In genomic region chr21:15139881-15140280, GRCh38 we compare ENCODE assay signal across 16 cellular contexts.
A peak's percentile ranks its signal among the peaks of the same experiment; 100 is the strongest.
DNase-seq lines count a peak whose midpoint lies in the region; ATAC-seq, FAIRE-seq and TF ChIP-seq lines count a peak whose summit lies in the region.
"Had no signal": no experiment of that assay in that cellular context is flagged by ENCODE, and none has a peak within 500 bp of the region (broad histone marks: within the 10 kb centered on the region; RNA-seq: fewer than 3 reads in every experiment).

No MANE protein-coding gene starts in this region.

- no peaks in the 10 kb centered on the region for H3K36me3 ChIP-seq in colonic mucosa
- H3K36me3 ChIP-seq in mucosa of rectum (ENCODE audit: control insufficient read depth in 2 of 2, insufficient read depth in 2 of 2, low read length in 2 of 2) = no peaks in the 10 kb centered on the region
- H3K36me3 ChIP-seq in small intestine (ENCODE audit: control insufficient read depth in 2 of 2, insufficient read depth in 2 of 2, low read length in 2 of 2) = no peaks in the 10 kb centered on the region
- H3K36me3 ChIP-seq: BE2C had no signal

- DNase-seq in NCI-H69 (lab: John Stamatoyannopoulos, UW) (peak; percentile 52), colonic mucosa (no peak), small intestine (no peak), T-helper 9 cell (no peak), GM19238 (ENCODE audit: insufficient read length, low spot score) (no peak)
- DNase-seq: BE2C; CD4-positive, alpha-beta memory T cell; KG1; NCI-H1092; NCI-H187 treated with DMSO at 0.1 percent for 48 hours; PC-3 had no signal

- no peak for FAIRE-seq in small intestine (lab: Jason Lieb, UNC)

- H3K4me1 ChIP-seq in colonic mucosa = no peaks in the 10 kb centered on the region
- peaks cover 35 to 39% of the 10 kb centered on the region in 2 donors for H3K4me1 ChIP-seq in mucosa of rectum (ENCODE audit: control insufficient read depth in 2 of 2, insufficient read depth in 2 of 2, low read length in 2 of 2)
- peaks cover 14 to 18% of the 10 kb centered on the region in 2 donors for H3K4me1 ChIP-seq in small intestine (ENCODE audit: control insufficient read depth in 2 of 2, insufficient read depth in 1 of 2, low read depth in 1 of 2, low read length in 1 of 2)

- 11 to 40% (median 20%) methylated on average over 3 of the region's 3 CpGs for WGBS in small intestine, 3 donors

- H3K4me3 ChIP-seq in colonic mucosa = no peak overlapping the region
- peak overlapping the region; percentile 32 to 45 for H3K4me3 ChIP-seq in mucosa of rectum (ENCODE audit: low read length in 2 of 2)
- H3K4me3 ChIP-seq in small intestine (ENCODE audit: low read depth in 1 of 2, low read length in 2 of 2) = no peak overlapping the region
- H3K4me3 ChIP-seq: GM23338, SK-N-MC had no signal

- no peak for ATAC-seq in GM21825 (IDR thresholded peaks at IDR 0.05; ENCODE audit: unreplicated experiment)
- ATAC-seq: GM23338, PC-3 had no signal

- H3K9me3 ChIP-seq in colonic mucosa (no peaks in the 10 kb centered on the region), mucosa of rectum (ENCODE audit: control insufficient read depth in 2 of 2, low read length in 2 of 2) (no peaks in the 10 kb centered on the region), small intestine (ENCODE audit: control insufficient read depth, low read depth) (no peaks in the 10 kb centered on the region)
- H3K9me3 ChIP-seq: BE2C had no signal

- TF ChIP-seq CTCF in colonic mucosa (IDR thresholded peaks at IDR 0.05) = no peak

- intact Hi-C loops in colonic mucosa (cut with DNase I) = no loop called here

- H3K27ac ChIP-seq in colonic mucosa (peak overlapping the region; percentile 78), mucosa of rectum (ENCODE audit: low read depth in 2 of 2, low read length in 2 of 2) (peak overlapping the region; percentile 56 to 62), small intestine (ENCODE audit: low read depth in 1 of 2, low read length in 1 of 2) (peak overlapping the region; percentile 72 to 87)
- H3K27ac ChIP-seq: HL-60, SK-N-MC had no signal

- H3K9ac ChIP-seq in colonic mucosa (ENCODE audit: low read depth in 2 of 2, low read length in 2 of 2) (peak overlapping the region in 1 of 2 donors; percentile 44), mucosa of rectum (ENCODE audit: low read depth in 1 of 2, low read length in 2 of 2) (no peak overlapping the region)

- no peaks in the 10 kb centered on the region for H3K27me3 ChIP-seq in colonic mucosa
- no peaks in the 10 kb centered on the region for H3K27me3 ChIP-seq in mucosa of rectum (ENCODE audit: control insufficient read depth in 2 of 2, insufficient read depth in 2 of 2, low read length in 2 of 2)
- H3K27me3 ChIP-seq in small intestine (ENCODE audit: control insufficient read depth in 2 of 2, insufficient read depth in 2 of 2, low read length in 2 of 2) = no peaks in the 10 kb centered on the region
- H3K27me3 ChIP-seq: BE2C had no signal

Comparison
In these comparisons a context has a peak if more than half of its experiments do, and no peak if none do; other contexts are left out.
1. H3K4me3 ChIP-seq: peak in mucosa of rectum (2 of 2); none in colonic mucosa (single experiment) and small intestine (0 of 2).
2. Peak in every context shown above with its lines, with median percentiles within 50 percentile points of each other: H3K27ac ChIP-seq.